ENCODE assay signal across 16 cellular contexts in genomic region chr3:13071695-13072094, GRCh38. TPM values are rescaled to one million over a fixed set of nuclear protein-coding genes. Genes with fewer than 3 reads are reported as not detected.
DNase-seq lines count a peak whose midpoint lies in the region; ATAC-seq, FAIRE-seq and TF ChIP-seq lines count a peak whose summit lies in the region.
"Had no signal": no experiment of that assay in that cellular context is flagged by ENCODE, and none has a peak within 500 bp of the region (broad histone marks: within the 10 kb centered on the region; RNA-seq: fewer than 3 reads in every experiment).

No MANE protein-coding gene starts in this region.

- DNase-seq in GM12865 (ENCODE audit: low read depth) (no peak), iPS-NIHi11 (ENCODE audit: low spot score) (no peak), posterior cingulate gyrus (no peak), HTR-8/SVneo (ENCODE audit: insufficient read length, low spot score) (no peak), Ammon's horn (ENCODE audit: low spot score) (no peak)
- no peak for DNase-seq in activated CD8-positive, alpha-beta T cell treated with anti-CD3 and anti-CD28 coated beads, Interleukin-2, amount 10 ng/mL, durations not matched to agents 7 days and 5 days
- DNase-seq in naive thymus-derived CD8-positive, alpha-beta T cell, result no peak
- DNase-seq: AML-193; GOT3; NCI-H2081; NCI-H526; stimulated activated CD4-positive, alpha-beta T cell treated with anti-CD3 and anti-CD28 coated beads, Interleukin-12 subunit alpha, Interleukin-12 subunit beta, amount 100 ng/mL, for 4 hours had no signal

- peaks cover 81 to 100% (median 98%) of the 10 kb centered on the region in 10 experiments for H3K4me1 ChIP-seq in BLaER1 treated with 17β-estradiol and CSF1 and Interleukin-3, amounts not matched to agents 10 nM and 100 nM

- intact Hi-C loops in posterior cingulate gyrus (cut with DNase I), result no loop called here

- CTCF ChIA-PET in activated CD8-positive, alpha-beta T cell treated with anti-CD3 and anti-CD28 coated beads, Interleukin-2, amount 10 ng/mL, durations not matched to agents 7 days and 5 days (lab: Charles Lee), result interaction anchor here (0.7 to 2.2 kb wide), 3 partner anchors 20 to 60 kb away, joined by 3 to 7 read pairs (median 4); no protein-coding TSS in a partner anchor

- ATAC-seq in activated CD8-positive, alpha-beta T cell treated with anti-CD3 and anti-CD28 coated beads, Interleukin-2, amount 10 ng/mL, durations not matched to agents 7 days and 5 days, result no peak
- no peak for ATAC-seq in naive thymus-derived CD8-positive, alpha-beta T cell
- ATAC-seq: activated naive CD4-positive, alpha-beta T cell treated with anti-CD3 and anti-CD28 coated beads, Interleukin-2, amount 50 U/mL, for 72 hours; WTC11 had no signal

- no peaks in the 10 kb centered on the region for H3K9me3 Mint-ChIP-seq in activated CD8-positive, alpha-beta T cell treated with anti-CD3 and anti-CD28 coated beads, Interleukin-2, amount 10 ng/mL, durations not matched to agents 7 days and 5 days (ENCODE audit: insufficient read depth)
- no peaks in the 10 kb centered on the region for H3K9me3 Mint-ChIP-seq in naive thymus-derived CD8-positive, alpha-beta T cell
- H3K9me3 Mint-ChIP-seq: activated naive CD4-positive, alpha-beta T cell treated with anti-CD3 and anti-CD28 coated beads, Interleukin-2, amount 50 U/mL, for 72 hours; WTC11 had no signal

- peaks cover 62% of the 10 kb centered on the region for H3K4me1 Mint-ChIP-seq in activated CD8-positive, alpha-beta T cell treated with anti-CD3 and anti-CD28 coated beads, Interleukin-2, amount 10 ng/mL, durations not matched to agents 7 days and 5 days (ENCODE audit: low read depth)
- peaks cover 21 to 70% (median 53%) of the 10 kb centered on the region in 4 donors for H3K4me1 Mint-ChIP-seq in naive thymus-derived CD8-positive, alpha-beta T cell

- H4K20me1 ChIP-seq in BLaER1 treated with 17β-estradiol and CSF1 and Interleukin-3, amounts not matched to agents 10 nM and 100 nM, result peaks cover 0 to 15% (median 0%) of the 10 kb centered on the region in 11 experiments; a peak in 5 of 22 replicates

- H3K4me3 ChIP-seq in BLaER1 treated with 17β-estradiol and CSF1 and Interleukin-3, amounts not matched to agents 10 nM and 100 nM, result peak overlapping the region in 8 of 10 experiments; percentile 32 to 71 (median 59); a peak in 10 of 20 replicates
- peak overlapping the region; percentile 45 for H3K4me3 ChIP-seq in GM12865 (ENCODE audit: low read depth, low read length)

- H3K27me3 Mint-ChIP-seq in activated CD8-positive, alpha-beta T cell treated with anti-CD3 and anti-CD28 coated beads, Interleukin-2, amount 10 ng/mL, durations not matched to agents 7 days and 5 days (ENCODE audit: low read depth), result peaks cover 17% of the 10 kb centered on the region
- H3K27me3 Mint-ChIP-seq in naive thymus-derived CD8-positive, alpha-beta T cell, result peaks cover 0 to 4% (median 0%) of the 10 kb centered on the region in 5 donors

- peak overlapping the region in 10 of 11 experiments; percentile 4 to 90 (median 78); a peak in 18 of 22 replicates for H3K27ac ChIP-seq in BLaER1 treated with 17β-estradiol and CSF1 and Interleukin-3, amounts not matched to agents 10 nM and 100 nM

- TF ChIP-seq CTCF in GM12865 (IDR thresholded peaks at IDR 0.05; ENCODE audit: insufficient read depth, low read depth, low read length, missing control alignments), result no peak

- H3K27ac Mint-ChIP-seq in activated CD8-positive, alpha-beta T cell treated with anti-CD3 and anti-CD28 coated beads, Interleukin-2, amount 10 ng/mL, durations not matched to agents 7 days and 5 days, result peak overlapping the region; percentile 89
- H3K27ac Mint-ChIP-seq in naive thymus-derived CD8-positive, alpha-beta T cell, result peak overlapping the region in 4 of 10 donors; percentile 25 to 87 (median 42)
- H3K27ac Mint-ChIP-seq: activated naive CD4-positive, alpha-beta T cell treated with anti-CD3 and anti-CD28 coated beads, Interleukin-2, amount 50 U/mL, for 72 hours; progenitor cell of endocrine pancreas; WTC11 had no signal

- H3K9me3 ChIP-seq in BLaER1 treated with 17β-estradiol and CSF1 and Interleukin-3, amounts not matched to agents 10 nM and 100 nM (replicated peaks in 1 of 11), result no peaks in the 10 kb centered on the region

- H3K4me2 ChIP-seq in BLaER1 treated with 17β-estradiol and CSF1 and Interleukin-3, amounts not matched to agents 10 nM and 100 nM, result peak overlapping the region; percentile 86 to 100 (median 93)

- H3K9ac ChIP-seq in BLaER1 treated with 17β-estradiol and CSF1 and Interleukin-3, amounts not matched to agents 10 nM and 100 nM, result peak overlapping the region in 10 of 11 experiments; percentile 40 to 83 (median 64); a peak in 19 of 22 replicates

- H3K36me3 Mint-ChIP-seq in activated CD8-positive, alpha-beta T cell treated with anti-CD3 and anti-CD28 coated beads, Interleukin-2, amount 10 ng/mL, durations not matched to agents 7 days and 5 days (ENCODE audit: low read depth), result peaks cover 17% of the 10 kb centered on the region
- H3K36me3 Mint-ChIP-seq in naive thymus-derived CD8-positive, alpha-beta T cell, result no peaks in the 10 kb centered on the region
- H3K36me3 Mint-ChIP-seq: activated naive CD4-positive, alpha-beta T cell treated with anti-CD3 and anti-CD28 coated beads, Interleukin-2, amount 50 U/mL, for 72 hours; WTC11 had no signal

- no peaks in the 10 kb centered on the region for H3K36me3 ChIP-seq in BLaER1 treated with 17β-estradiol and CSF1 and Interleukin-3, amounts not matched to agents 10 nM and 100 nM

- POLR2A ChIA-PET in activated CD8-positive, alpha-beta T cell treated with anti-CD3 and anti-CD28 coated beads, Interleukin-2, amount 10 ng/mL, durations not matched to agents 7 days and 5 days (lab: Charles Lee), result interaction anchor here (0.7 to 1.4 kb wide), 2 partner anchors 56 to 516 kb away, joined by 4 to 6 read pairs; no protein-coding TSS in a partner anchor
- POLR2A ChIA-PET in naive thymus-derived CD8-positive, alpha-beta T cell (lab: Charles Lee), result interaction anchor here (0.6 to 1.1 kb wide), 5 partner anchors 9 to 310 kb away, joined by 3 to 6 read pairs (median 3); no protein-coding TSS in a partner anchor

- peak overlapping the region; percentile 87 for H3K4me3 Mint-ChIP-seq in activated CD8-positive, alpha-beta T cell treated with anti-CD3 and anti-CD28 coated beads, Interleukin-2, amount 10 ng/mL, durations not matched to agents 7 days and 5 days
- peak overlapping the region in 7 of 10 donors; percentile 15 to 83 (median 29) for H3K4me3 Mint-ChIP-seq in naive thymus-derived CD8-positive, alpha-beta T cell

- FAIRE-seq in HTR-8/SVneo (lab: Jason Lieb, UNC), result no peak

- H3K27me3 ChIP-seq in BLaER1 treated with 17β-estradiol and CSF1 and Interleukin-3, amounts not matched to agents 10 nM and 100 nM, result peaks cover 0 to 25% (median 0%) of the 10 kb centered on the region in 11 experiments; a peak in 6 of 22 replicates

RNA-seq across cellular contexts. Expression of gene IQSEC1, which starts 1.5 kb away (rescaled TPM):
- 10 to 100 TPM; 47.8 to 53.8 TPM for total RNA-seq in activated CD8-positive, alpha-beta T cell treated with anti-CD3 and anti-CD28 coated beads, Interleukin-2, amount 10 ng/mL, durations not matched to agents 7 days and 5 days
- 10 to 100 TPM; 43.4 to 47.7 TPM for total RNA-seq in naive thymus-derived CD8-positive, alpha-beta T cell
- polyA plus RNA-seq in naive thymus-derived CD8-positive, alpha-beta T cell, result 10 to 100 TPM; 13.7 to 23.7 (median 15.7) TPM
